ENCODE assay signal across 8 cellular contexts in the genomic region with DNA sequence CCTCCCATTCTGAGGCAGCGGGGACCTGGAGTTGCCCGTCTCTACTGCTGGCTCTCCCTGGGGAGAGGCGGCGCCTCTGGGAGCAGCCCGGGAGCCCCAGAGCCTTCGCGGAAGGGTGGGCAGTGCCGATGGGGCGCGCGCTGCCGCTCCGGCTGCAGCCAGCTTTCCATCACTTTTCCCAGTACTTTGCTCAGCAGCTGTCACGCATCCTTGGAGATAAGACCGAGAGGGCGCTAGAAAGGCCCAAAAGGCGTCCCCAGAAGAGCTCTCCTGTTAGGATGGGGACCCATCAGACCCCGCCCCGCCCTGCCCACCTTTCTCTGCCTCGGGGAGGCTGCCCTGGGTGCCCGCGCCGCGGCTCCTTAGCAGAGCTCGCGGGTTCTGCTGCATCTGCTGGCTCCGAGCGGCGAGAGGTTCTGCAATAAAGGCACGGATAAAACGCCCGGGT. TPM values are rescaled to one million over a fixed set of nuclear protein-coding genes. Genes with fewer than 3 reads are reported as not detected.
A peak's percentile ranks its signal among the peaks of the same experiment; 100 is the strongest.
DNase-seq lines count a peak whose midpoint lies in the region; ATAC-seq and TF ChIP-seq lines count a peak whose summit lies in the region.

No MANE protein-coding gene starts in this region.

- H4K5ac ChIP-seq in mesendoderm (ENCODE audit: low read length): no peak overlapping the region

- DNase-seq in AG09309 (ENCODE audit: low read depth): no peak
- peak; percentile 62 for DNase-seq in GM23338 (ENCODE audit: low spot score)
- DNase-seq in SK-N-MC (ENCODE audit: low read depth, low spot score): no peak
- peak; percentile 5 for DNase-seq in effector CD4-positive, alpha-beta T cell
- DNase-seq in mesendoderm: peak; percentile 41
- DNase-seq in thoracic aorta (ENCODE audit: low spot score): no peak
- no peak for DNase-seq in NCI-H226
- DNase-seq in UCSD-AML1 (lab: John Stamatoyannopoulos, UW; ENCODE audit: unreplicated experiment): no peak

- H3K4ac ChIP-seq in mesendoderm (ENCODE audit: low read depth, low read length): no peak overlapping the region

- H3K4me2 ChIP-seq in GM23338 (peak overlapping the region; percentile 88), mesendoderm (ENCODE audit: low read length) (peak overlapping the region; percentile 68)

- H3K4me1 ChIP-seq in GM23338 (ENCODE audit: insufficient read depth): peaks cover 8% of the 10 kb centered on the region; the same call in 1 of the 2 replicates
- H3K4me1 ChIP-seq in mesendoderm (ENCODE audit: control insufficient read depth, low read depth, low read length): no peaks in the 10 kb centered on the region
- peaks cover 7 to 17% of the 10 kb centered on the region in 2 donors for H3K4me1 ChIP-seq in thoracic aorta (ENCODE audit: control insufficient read depth in 1 of 2, low read depth in 2 of 2)

- H3K79me2 ChIP-seq in GM23338 (replicated peaks; ENCODE audit: insufficient read depth) (no peaks in the 10 kb centered on the region), mesendoderm (ENCODE audit: control insufficient read depth, insufficient read depth, low read length) (no peaks in the 10 kb centered on the region)

- H3K9me3 Mint-ChIP-seq in GM23338: no peaks in the 10 kb centered on the region

- no peak overlapping the region for H2BK15ac ChIP-seq in mesendoderm (replicated peaks; ENCODE audit: low read depth)

- H3K9me2 ChIP-seq in GM23338 (ENCODE audit: insufficient read depth): no peaks in the 10 kb centered on the region

- no peak overlapping the region for H3K23ac ChIP-seq in mesendoderm (ENCODE audit: low read length)

- no peak overlapping the region for H2AK5ac ChIP-seq in mesendoderm (ENCODE audit: low read length)

- H2BK120ac ChIP-seq in mesendoderm (ENCODE audit: low read depth, low read length): no peak overlapping the region

- H4K20me1 ChIP-seq in GM23338 (replicated peaks; ENCODE audit: insufficient read depth): no peaks in the 10 kb centered on the region

- H3K4me1 Mint-ChIP-seq in GM23338: peaks cover 13% of the 10 kb centered on the region

- no peak overlapping the region for H4K8ac ChIP-seq in mesendoderm (ENCODE audit: low read depth, low read length)

- H3K9me3 ChIP-seq in SK-N-MC (ENCODE audit: low read depth, low read length): no peaks in the 10 kb centered on the region
- H3K9me3 ChIP-seq in thoracic aorta: no peaks in the 10 kb centered on the region

- no CpG with 5 or more reads among the region's 32 CpGs for WGBS in mesendoderm (ENCODE audit: extremely low coverage, insufficient coverage, low lambda C conversion rate)

- peak overlapping the region; percentile 73 for H3K56ac ChIP-seq in mesendoderm (ENCODE audit: low read length)

- no peaks in the 10 kb centered on the region for H3K36me3 Mint-ChIP-seq in GM23338 (ENCODE audit: low read depth)

- no peaks in the 10 kb centered on the region for H3F3A ChIP-seq in GM23338 (replicated peaks; ENCODE audit: low read depth)

- peak overlapping the region; percentile 76 for H3K4me3 Mint-ChIP-seq in GM23338

- no peak overlapping the region for H3K27ac ChIP-seq in GM23338 (ENCODE audit: low read depth)
- H3K27ac ChIP-seq in SK-N-MC: no peak overlapping the region
- H3K27ac ChIP-seq in mesendoderm (ENCODE audit: low read depth, low read length): no peak overlapping the region
- H3K27ac ChIP-seq in thoracic aorta: no peak overlapping the region

- no peak overlapping the region for H3K27ac Mint-ChIP-seq in GM23338

- H3K27me3 Mint-ChIP-seq in GM23338 (ENCODE audit: insufficient read depth, low read depth, poor library complexity): peaks cover 18% of the 10 kb centered on the region

- H3K4me3 ChIP-seq in AG09309 (ENCODE audit: control insufficient read depth, low read depth, low read length) (peak overlapping the region; percentile 67), GM23338 (peak overlapping the region; percentile 72), SK-N-MC (peak overlapping the region; percentile 72), mesendoderm (ENCODE audit: low read length) (peak overlapping the region; percentile 21), thoracic aorta (peak overlapping the region; percentile 69)

- peak overlapping the region; percentile 98 for H2AFZ ChIP-seq in GM23338

- ATAC-seq in GM23338 (peak; percentile 54), thoracic aorta (ENCODE audit: insufficient number of reproducible peaks, low FRiP score, low read depth) (no peak)

- no peak overlapping the region for H3K18ac ChIP-seq in mesendoderm (ENCODE audit: low read length)

- H3K27me3 ChIP-seq in GM23338 (ENCODE audit: insufficient read depth): peaks cover 32% of the 10 kb centered on the region
- peaks cover 11% of the 10 kb centered on the region for H3K27me3 ChIP-seq in mesendoderm (ENCODE audit: insufficient read depth, low read length, poor library complexity)
- no peaks in the 10 kb centered on the region for H3K27me3 ChIP-seq in thoracic aorta (replicated peaks; ENCODE audit: insufficient read depth)

- H3K36me3 ChIP-seq in GM23338 (ENCODE audit: insufficient read depth) (no peaks in the 10 kb centered on the region), SK-N-MC (ENCODE audit: insufficient read depth, low read length) (no peaks in the 10 kb centered on the region), mesendoderm (ENCODE audit: control insufficient read depth, insufficient read depth, low read length) (no peaks in the 10 kb centered on the region), thoracic aorta (no peaks in the 10 kb centered on the region)

- no peaks in the 10 kb centered on the region for H3K79me1 ChIP-seq in mesendoderm (ENCODE audit: low read length)

- no peak overlapping the region for H2BK5ac ChIP-seq in mesendoderm (ENCODE audit: low read length)

- H3K9ac ChIP-seq in SK-N-MC (ENCODE audit: insufficient read length): no peak overlapping the region
- H3K9ac ChIP-seq in mesendoderm (ENCODE audit: low read length): peak overlapping the region; percentile 53

- no peak for TF ChIP-seq CTCF in AG09309 (IDR thresholded peaks at IDR 0.05; ENCODE audit: control insufficient read depth, insufficient read depth, low read depth, low read length, missing control alignments)
- TF ChIP-seq CTCF in GM23338 (conservative IDR thresholded peaks at IDR 0.05; ENCODE audit: low read depth in 2 of 2): no peak
- no peak for TF ChIP-seq CTCF in thoracic aorta (IDR thresholded peaks at IDR 0.05)

TF ChIP-seq in GM23338, 12 proteins besides CTCF, POLR2A, EP300 and RAD21 (continues in another document):
- TF ChIP-seq, protein P1, sequence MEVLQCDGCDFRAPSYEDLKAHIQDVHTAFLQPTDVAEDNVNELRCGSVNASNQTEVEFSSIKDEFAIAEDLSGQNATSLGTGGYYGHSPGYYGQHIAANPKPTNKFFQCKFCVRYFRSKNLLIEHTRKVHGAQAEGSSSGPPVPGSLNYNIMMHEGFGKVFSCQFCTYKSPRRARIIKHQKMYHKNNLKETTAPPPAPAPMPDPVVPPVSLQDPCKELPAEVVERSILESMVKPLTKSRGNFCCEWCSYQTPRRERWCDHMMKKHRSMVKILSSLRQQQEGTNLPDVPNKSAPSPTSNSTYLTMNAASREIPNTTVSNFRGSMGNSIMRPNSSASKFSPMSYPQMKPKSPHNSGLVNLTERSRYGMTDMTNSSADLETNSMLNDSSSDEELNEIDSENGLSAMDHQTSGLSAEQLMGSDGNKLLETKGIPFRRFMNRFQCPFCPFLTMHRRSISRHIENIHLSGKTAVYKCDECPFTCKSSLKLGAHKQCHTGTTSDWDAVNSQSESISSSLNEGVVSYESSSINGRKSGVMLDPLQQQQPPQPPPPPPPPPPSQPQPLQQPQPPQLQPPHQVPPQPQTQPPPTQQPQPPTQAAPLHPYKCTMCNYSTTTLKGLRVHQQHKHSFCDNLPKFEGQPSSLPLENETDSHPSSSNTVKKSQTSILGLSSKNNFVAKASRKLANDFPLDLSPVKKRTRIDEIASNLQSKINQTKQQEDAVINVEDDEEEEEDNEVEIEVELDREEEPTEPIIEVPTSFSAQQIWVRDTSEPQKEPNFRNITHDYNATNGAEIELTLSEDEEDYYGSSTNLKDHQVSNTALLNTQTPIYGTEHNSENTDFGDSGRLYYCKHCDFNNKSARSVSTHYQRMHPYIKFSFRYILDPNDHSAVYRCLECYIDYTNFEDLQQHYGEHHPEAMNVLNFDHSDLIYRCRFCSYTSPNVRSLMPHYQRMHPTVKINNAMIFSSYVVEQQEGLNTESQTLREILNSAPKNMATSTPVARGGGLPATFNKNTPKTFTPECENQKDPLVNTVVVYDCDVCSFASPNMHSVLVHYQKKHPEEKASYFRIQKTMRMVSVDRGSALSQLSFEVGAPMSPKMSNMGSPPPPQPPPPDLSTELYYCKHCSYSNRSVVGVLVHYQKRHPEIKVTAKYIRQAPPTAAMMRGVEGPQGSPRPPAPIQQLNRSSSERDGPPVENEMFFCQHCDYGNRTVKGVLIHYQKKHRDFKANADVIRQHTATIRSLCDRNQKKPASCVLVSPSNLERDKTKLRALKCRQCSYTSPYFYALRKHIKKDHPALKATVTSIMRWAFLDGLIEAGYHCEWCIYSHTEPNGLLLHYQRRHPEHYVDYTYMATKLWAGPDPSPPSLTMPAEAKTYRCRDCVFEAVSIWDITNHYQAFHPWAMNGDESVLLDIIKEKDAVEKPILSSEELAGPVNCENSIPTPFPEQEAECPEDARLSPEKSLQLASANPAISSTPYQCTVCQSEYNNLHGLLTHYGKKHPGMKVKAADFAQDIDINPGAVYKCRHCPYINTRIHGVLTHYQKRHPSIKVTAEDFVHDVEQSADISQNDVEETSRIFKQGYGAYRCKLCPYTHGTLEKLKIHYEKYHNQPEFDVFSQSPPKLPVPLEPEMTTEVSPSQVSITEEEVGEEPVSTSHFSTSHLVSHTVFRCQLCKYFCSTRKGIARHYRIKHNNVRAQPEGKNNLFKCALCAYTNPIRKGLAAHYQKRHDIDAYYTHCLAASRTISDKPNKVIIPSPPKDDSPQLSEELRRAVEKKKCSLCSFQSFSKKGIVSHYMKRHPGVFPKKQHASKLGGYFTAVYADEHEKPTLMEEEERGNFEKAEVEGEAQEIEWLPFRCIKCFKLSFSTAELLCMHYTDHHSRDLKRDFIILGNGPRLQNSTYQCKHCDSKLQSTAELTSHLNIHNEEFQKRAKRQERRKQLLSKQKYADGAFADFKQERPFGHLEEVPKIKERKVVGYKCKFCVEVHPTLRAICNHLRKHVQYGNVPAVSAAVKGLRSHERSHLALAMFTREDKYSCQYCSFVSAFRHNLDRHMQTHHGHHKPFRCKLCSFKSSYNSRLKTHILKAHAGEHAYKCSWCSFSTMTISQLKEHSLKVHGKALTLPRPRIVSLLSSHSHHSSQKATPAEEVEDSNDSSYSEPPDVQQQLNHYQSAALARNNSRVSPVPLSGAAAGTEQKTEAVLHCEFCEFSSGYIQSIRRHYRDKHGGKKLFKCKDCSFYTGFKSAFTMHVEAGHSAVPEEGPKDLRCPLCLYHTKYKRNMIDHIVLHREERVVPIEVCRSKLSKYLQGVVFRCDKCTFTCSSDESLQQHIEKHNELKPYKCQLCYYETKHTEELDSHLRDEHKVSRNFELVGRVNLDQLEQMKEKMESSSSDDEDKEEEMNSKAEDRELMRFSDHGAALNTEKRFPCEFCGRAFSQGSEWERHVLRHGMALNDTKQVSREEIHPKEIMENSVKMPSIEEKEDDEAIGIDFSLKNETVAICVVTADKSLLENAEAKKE (CRISPR knock-in tag; IDR thresholded peaks at IDR 0.05): 0 out of 2 replicates have a peak, but pooled peaks have one; percentile 5

RNA-seq across cellular contexts. Expression of a gene that starts 0.5 kb away (rescaled TPM):
- 0.19 and 0.28 TPM in 2 replicates for total RNA-seq in GM23338 (2014; rRNA removed; shearing (Covaris generic))
- not detected in 2 replicates for polyA plus RNA-seq in GM23338 (2016; fragmentation: Nextera tagmentation; extraction: Ambion mirVana)
- 0.06 TPM for polyA plus RNA-seq in mesendoderm (2013, experiment 1 of 2)
- polyA plus RNA-seq in mesendoderm (2013, experiment 2 of 2): 0.08 TPM
- under 1 TPM in 1 of 2 donors, not detected in 1; 0.21 TPM for total RNA-seq in thoracic aorta

Comparison
In these comparisons a context has a peak if more than half of its experiments do, and no peak if none do; other contexts are left out.
1. DNase-seq: peak in GM23338 (single experiment), effector CD4-positive, alpha-beta T cell (single experiment) and mesendoderm (single experiment); none in AG09309 (single experiment), SK-N-MC (single experiment), thoracic aorta (single experiment), NCI-H226 (single experiment) and UCSD-AML1 (single experiment).
2. H3K4me3 ChIP-seq: peak in every context shown above with its lines; median percentile 72 in GM23338; 72 in SK-N-MC; 69 in thoracic aorta; 67 in AG09309; 21 in mesendoderm.